Comparison of ENCODE assay signal across 10 cellular contexts in the genomic region with DNA sequence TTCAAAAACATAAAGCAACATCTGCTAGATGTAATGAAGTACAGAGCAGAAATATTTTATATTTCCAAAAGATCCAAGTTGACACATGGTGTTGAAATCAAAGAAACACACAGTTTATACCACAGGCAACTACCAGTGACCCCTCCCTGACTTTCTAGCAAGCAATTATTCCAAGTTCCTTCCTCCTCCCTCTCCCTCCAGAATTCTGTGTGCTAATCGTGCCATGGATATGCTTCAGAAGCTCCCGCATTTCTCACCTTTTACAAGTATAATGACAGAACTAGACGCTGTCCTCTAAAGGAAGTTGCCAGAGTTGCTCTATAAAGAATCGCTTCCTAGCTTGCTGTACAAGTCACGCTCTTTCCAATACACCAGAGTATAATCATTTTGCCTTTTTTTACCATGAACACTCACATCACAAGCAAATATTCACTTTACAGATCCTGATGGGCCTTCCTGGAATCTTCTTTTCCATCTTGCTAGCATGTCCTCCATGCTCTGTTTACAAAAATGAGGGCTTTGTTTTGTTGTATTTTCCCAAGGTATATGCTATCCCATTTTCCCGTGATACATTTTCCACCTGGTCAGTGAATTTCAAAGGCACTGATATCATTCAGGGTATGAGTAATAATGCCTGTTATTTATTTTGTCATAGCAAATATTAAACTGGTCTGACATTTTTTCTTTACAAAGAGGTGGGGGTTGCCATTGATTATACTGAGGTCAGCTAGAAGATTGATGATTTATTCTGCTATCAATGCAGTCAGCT.
DNase-seq lines count a peak whose midpoint lies in the region; ATAC-seq and TF ChIP-seq lines count a peak whose summit lies in the region.
"Had no signal": no experiment of that assay in that cellular context is flagged by ENCODE, and none has a peak within 500 bp of the region (broad histone marks: within the 10 kb centered on the region; RNA-seq: fewer than 3 reads in every experiment).

No MANE protein-coding gene starts in this region.

- peaks cover 30 to 49% of the 10 kb centered on the region in 2 donors for H3K4me1 ChIP-seq in gastrocnemius medialis

- H3K27ac ChIP-seq in brain microvascular endothelial cell (peak overlapping the region; percentile 71), gastrocnemius medialis (peak overlapping the region; percentile 26 to 63 (median 51))

- ATAC-seq in left ventricle myocardium superior: peak; percentile 63
- ATAC-seq in gastrocnemius medialis: peak; percentile 34 to 59
- ATAC-seq: naive thymus-derived CD4-positive, alpha-beta T cell had no signal

- no peak for TF ChIP-seq POLR2A in gastrocnemius medialis (IDR thresholded peaks at IDR 0.05)

- H3K27me3 ChIP-seq in brain microvascular endothelial cell (replicated peaks) (no peaks in the 10 kb centered on the region), gastrocnemius medialis (no peaks in the 10 kb centered on the region)

- TF ChIP-seq CTCF in brain microvascular endothelial cell (IDR thresholded peaks at IDR 0.05; ENCODE audit: low read depth, low read length, missing control alignments): no peak
- TF ChIP-seq CTCF in gastrocnemius medialis (IDR thresholded peaks at IDR 0.05 in 4 of 5, conservative IDR thresholded peaks at IDR 0.05 in 1 of 5): no peak

- intact Hi-C loops in left ventricle myocardium superior (cut with micrococcal nuclease): no loop called here
- intact Hi-C loops in gastrocnemius medialis (cut with DNase I; ENCODE audit: low total_unique reads): no loop called here

- H3K9me3 ChIP-seq in gastrocnemius medialis: no peaks in the 10 kb centered on the region

- H3K36me3 ChIP-seq in brain microvascular endothelial cell (replicated peaks) (no peaks in the 10 kb centered on the region), gastrocnemius medialis (no peaks in the 10 kb centered on the region)

- in situ Hi-C loops in brain microvascular endothelial cell (cut with HindIII; ENCODE audit: low pct_ligation_motif_present, low sequenced_read_pairs): no loop called here
- in situ Hi-C loops in gastrocnemius medialis (cut with MboI; ENCODE audit: low sequenced_read_pairs in 4 of 4): no loop called here

- no peak overlapping the region for H3K4me3 ChIP-seq in brain microvascular endothelial cell (ENCODE audit: low read depth, low read length)
- no peak overlapping the region for H3K4me3 ChIP-seq in gastrocnemius medialis

- DNase-seq in HT-29 (ENCODE audit: low spot score): peak; percentile 71
- no peak for DNase-seq in brain microvascular endothelial cell
- no peak for DNase-seq in left ventricle myocardium superior
- DNase-seq in gastrocnemius medialis: no peak
- no peak for DNase-seq in CD1c-positive myeloid dendritic cell (ENCODE audit: extremely low spot score)
- no peak for DNase-seq in activated gamma-delta T cell treated with Interleukin-2 at 50 U/mL for 16 hours
- no peak for DNase-seq in T-helper 1 cell
- DNase-seq in germinal center (ENCODE audit: low spot score): no peak
- DNase-seq: naive thymus-derived CD4-positive, alpha-beta T cell; NCI-H2227 treated with DMSO at 0.1 percent for 48 hours had no signal
